12 cellular contexts compared by ENCODE assay signal in the genomic region with DNA sequence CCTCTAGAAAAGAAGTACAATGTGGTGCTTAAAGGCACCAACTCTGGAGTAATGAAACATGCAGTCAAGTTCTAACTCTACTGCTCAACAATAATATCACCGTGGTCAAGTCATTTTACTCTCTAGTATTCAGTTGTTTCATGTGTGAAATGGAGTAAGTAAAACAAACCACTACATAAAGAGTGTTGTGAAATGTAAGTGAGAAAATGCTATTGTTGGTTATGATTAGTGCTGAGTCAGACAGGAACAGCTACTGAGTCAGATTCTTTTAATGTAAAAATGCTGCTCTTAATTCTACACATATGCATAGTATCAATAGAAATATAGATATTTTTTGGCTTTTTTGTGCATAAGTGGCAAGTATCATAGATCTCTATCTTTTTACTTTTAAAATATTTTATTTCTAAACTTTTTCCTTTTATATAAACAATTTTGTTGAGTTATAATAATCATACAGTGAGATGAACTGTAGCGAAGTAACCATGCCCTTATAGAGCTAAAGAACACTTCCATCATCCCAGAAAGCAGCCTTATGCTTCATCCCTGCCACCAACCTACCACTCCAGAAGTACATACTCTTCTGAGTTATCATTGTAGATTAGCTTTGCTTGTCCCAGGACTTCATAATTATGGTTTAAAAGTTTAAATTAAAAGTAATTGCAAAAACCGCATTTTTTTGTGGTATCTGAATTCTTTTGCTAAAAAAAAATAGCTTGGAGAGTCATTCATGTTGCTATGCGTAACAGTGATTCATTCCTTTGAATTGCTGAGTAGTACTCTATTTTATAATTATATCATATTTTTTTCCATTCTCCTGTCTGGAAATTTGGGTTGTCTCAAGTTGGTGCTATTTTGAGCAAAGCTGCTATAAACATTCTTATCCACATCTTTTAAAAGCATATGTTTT.
DNase-seq lines count a peak whose midpoint lies in the region; ATAC-seq and TF ChIP-seq lines count a peak whose summit lies in the region.
"Had no signal": no experiment of that assay in that cellular context is flagged by ENCODE, and none has a peak within 500 bp of the region (broad histone marks: within the 10 kb centered on the region; RNA-seq: fewer than 3 reads in every experiment).

No MANE protein-coding gene starts in this region.

- no peaks in the 10 kb centered on the region for H3K9me2 ChIP-seq in PC-3 (replicated peaks; ENCODE audit: low read length)

- no peak for TF ChIP-seq CTCF in H9 (conservative IDR thresholded peaks at IDR 0.05)
- no peak for TF ChIP-seq CTCF in PC-3 (conservative IDR thresholded peaks at IDR 0.05; ENCODE audit: low read depth, low read length)
- no peak for TF ChIP-seq CTCF in fibroblast of the aortic adventitia (IDR thresholded peaks at IDR 0.05; ENCODE audit: insufficient read depth, low read length)

- peak overlapping the region; percentile 49 for H3K23ac ChIP-seq in H9 (ENCODE audit: insufficient read length, low read depth, low read length)

- H2AFZ ChIP-seq in H9 (ENCODE audit: low read length): no peak overlapping the region
- no peak overlapping the region for H2AFZ ChIP-seq in PC-3 (ENCODE audit: low read length)
- H2AFZ ChIP-seq: PC-9 had no signal

- H3F3A ChIP-seq in PC-3 (ENCODE audit: low read length, unreplicated experiment): no peaks in the 10 kb centered on the region

- no peaks in the 10 kb centered on the region for H3K4me1 Mint-ChIP-seq in H9

- no peaks in the 10 kb centered on the region for H3K23me2 ChIP-seq in H9 (ENCODE audit: insufficient read length, low read depth, low read length, poor library complexity, severe bottlenecking)

- no peak overlapping the region for H3T11ph ChIP-seq in H9 (ENCODE audit: low read length)

- POLR2A ChIA-PET in PC-3 (lab: Charles Lee; ENCODE audit: unreplicated experiment): interaction anchor here (0.6 kb wide), 1 partner anchor 332 kb away, joined by 5 read pairs; no protein-coding TSS in a partner anchor

- no peak overlapping the region for H3K27ac ChIP-seq in H9 (ENCODE audit: insufficient read length, low read depth, low read length)
- peak overlapping the region; percentile 15; the same call in 1 of the 2 replicates for H3K27ac ChIP-seq in PC-3 (ENCODE audit: low read length)
- H3K27ac ChIP-seq: colonic mucosa, PC-9 had no signal

- no peak overlapping the region for H2AK5ac ChIP-seq in H9 (ENCODE audit: insufficient read length, low read length)

- H2BK20ac ChIP-seq in H9 (ENCODE audit: low read depth, low read length, poor library complexity, severe bottlenecking): no peak overlapping the region

- H4K20me1 ChIP-seq in H9 (ENCODE audit: control insufficient read depth, insufficient read depth, insufficient read length) (no peaks in the 10 kb centered on the region), PC-3 (ENCODE audit: low read length) (no peaks in the 10 kb centered on the region)

- H4K5ac ChIP-seq in H9 (ENCODE audit: insufficient read length, low read depth, low read length): no peak overlapping the region

- H3K79me1 ChIP-seq in H9 (ENCODE audit: insufficient read depth, low read depth, low read length, poor library complexity, severe bottlenecking): no peaks in the 10 kb centered on the region

- no peak overlapping the region for H3K14ac ChIP-seq in H9 (ENCODE audit: insufficient read depth, low read length)

- H3K4me1 ChIP-seq in H9 (ENCODE audit: insufficient read depth, low read length): no peaks in the 10 kb centered on the region
- H3K4me1 ChIP-seq in PC-3 (ENCODE audit: insufficient read depth, low read length): peaks cover 13% of the 10 kb centered on the region
- H3K4me1 ChIP-seq: colonic mucosa had no signal

- H3K18ac ChIP-seq in H9 (ENCODE audit: insufficient read length, low read depth, low read length): no peak overlapping the region

- H3K4me3 Mint-ChIP-seq in H9: no peak overlapping the region
- H3K4me3 Mint-ChIP-seq: activated CD4-positive, alpha-beta memory T cell treated with anti-CD3 and anti-CD28 coated beads for 36 hours had no signal

- peaks cover 15 to 17% of the 10 kb centered on the region in 2 experiments; a peak in 4 of 5 replicates for H3K9me3 Mint-ChIP-seq in H9

- peaks cover 3 to 14% (median 3%) of the 10 kb centered on the region in 3 experiments; a peak in 5 of 7 replicates for H3K36me3 Mint-ChIP-seq in H9 (ENCODE audit: insufficient read depth in 1 of 3, low read depth in 3 of 3)

- no TSS peak for BruUV-seq in PC-3 (replicated peaks; lab: Mats Ljungman, UMichigan)

- no CpG with 5 or more reads among the region's 4 CpGs for WGBS in H9 (ENCODE audit: extremely low coverage, insufficient read length, low lambda C conversion rate)

- H2BK5ac ChIP-seq in H9 (ENCODE audit: insufficient read length, low read length): no peak overlapping the region

- H2BK12ac ChIP-seq in H9 (ENCODE audit: insufficient read length, low read depth, low read length): no peak overlapping the region

- H3K27me3 Mint-ChIP-seq in H9 (ENCODE audit: low read depth): peaks cover 2% of the 10 kb centered on the region; the same call in 1 of the 2 replicates

- H3K56ac ChIP-seq in H9 (ENCODE audit: insufficient read length, low read depth, low read length): no peak overlapping the region

- no peak overlapping the region for H2BK120ac ChIP-seq in H9 (ENCODE audit: low read depth, low read length, poor library complexity, severe bottlenecking)

- no peak overlapping the region for H3K27ac Mint-ChIP-seq in H9
- H3K27ac Mint-ChIP-seq: activated CD4-positive, alpha-beta memory T cell treated with anti-CD3 and anti-CD28 coated beads for 36 hours had no signal

- H3K36me3 ChIP-seq in PC-3 (ENCODE audit: low read depth, low read length): no peaks in the 10 kb centered on the region
- H3K36me3 ChIP-seq: colonic mucosa had no signal

- H4K8ac ChIP-seq in H9 (replicated peaks; ENCODE audit: insufficient read length, low read depth, low read length): no peak overlapping the region

- no peak overlapping the region for H2BK15ac ChIP-seq in H9 (ENCODE audit: low read depth, low read length)

- DNase-seq in Daoy (ENCODE audit: low read depth) (peak; percentile 54), H9 (no peak), PC-3 (peak; percentile 65), fibroblast of the aortic adventitia (ENCODE audit: low read depth) (peak; percentile 79), NCI-H1417 (lab: John Stamatoyannopoulos, UW) (no peak)
- no peak for DNase-seq in activated effector memory CD4-positive, alpha-beta T cell treated with anti-CD3 and anti-CD28 coated beads, Interleukin-2, amount 50 U/mL, for 16 hours
- DNase-seq: activated CD4-positive, alpha-beta memory T cell treated with anti-CD3 and anti-CD28 coated beads for 36 hours; colonic mucosa; PC-9; stimulated activated CD8-positive, alpha-beta memory T cell treated with anti-CD3 and anti-CD28 coated beads, Interleukin-4, amount 100 ng/mL, for 48 hours had no signal

- H3K79me2 ChIP-seq in H9 (ENCODE audit: insufficient read depth, low read length) (no peaks in the 10 kb centered on the region), PC-3 (ENCODE audit: low read length) (no peaks in the 10 kb centered on the region)

- no peak overlapping the region for H3K4me2 ChIP-seq in H9 (ENCODE audit: insufficient read depth, insufficient read length, low read length)
- H3K4me2 ChIP-seq in PC-3 (ENCODE audit: low read length): no peak overlapping the region
- H3K4me2 ChIP-seq: PC-9 had no signal

- H3K9me3 ChIP-seq in H9 (ENCODE audit: control insufficient read depth, low read depth, low read length): no peaks in the 10 kb centered on the region
- H3K9me3 ChIP-seq in PC-3 (ENCODE audit: low read length): no peaks in the 10 kb centered on the region
- H3K9me3 ChIP-seq: colonic mucosa had no signal

- H3K9ac ChIP-seq in H9 (ENCODE audit: extremely low read depth, insufficient read length, low read length): no peak overlapping the region
- no peak overlapping the region for H3K9ac ChIP-seq in PC-3 (ENCODE audit: low read length)

- no peak overlapping the region for H3K4ac ChIP-seq in H9 (ENCODE audit: low read depth, low read length)

- H4K91ac ChIP-seq in H9 (ENCODE audit: insufficient read length, low read depth, low read length): no peak overlapping the region

- ATAC-seq in PC-3 (peak; percentile 73), HG03571 (IDR thresholded peaks at IDR 0.05; ENCODE audit: unreplicated experiment) (no peak), HG03354 (IDR thresholded peaks at IDR 0.05; ENCODE audit: poor library complexity, severe bottlenecking, unreplicated experiment) (no peak)

- H3K4me3 ChIP-seq in PC-3 (ENCODE audit: low read length) (no peak overlapping the region), fibroblast of the aortic adventitia (ENCODE audit: low read depth, low read length) (no peak overlapping the region)
- H3K4me3 ChIP-seq: colonic mucosa, PC-9 had no signal

- intact Hi-C loops in PC-3 (cut with micrococcal nuclease): no loop called here

- CTCF ChIA-PET in PC-3 (lab: Charles Lee): no interaction called here

- H3K27me3 ChIP-seq in H9 (ENCODE audit: insufficient read depth, low read length) (no peaks in the 10 kb centered on the region), PC-3 (ENCODE audit: low read length) (no peaks in the 10 kb centered on the region)
- H3K27me3 ChIP-seq: colonic mucosa had no signal

Comparison
In these comparisons a context has a peak if more than half of its experiments do, and no peak if none do; other contexts are left out.
1. DNase-seq: peak in Daoy (single experiment), PC-3 (single experiment) and fibroblast of the aortic adventitia (single experiment); none in H9 (single experiment), activated effector memory CD4-positive, alpha-beta T cell treated with anti-CD3 and anti-CD28 coated beads, Interleukin-2, amount 50 U/mL, for 16 hours (single experiment) and NCI-H1417 (0 of 3).